Comparison of ENCODE assay signal across 10 cellular contexts in genomic region chr2:12451726-12452125, GRCh38.
DNase-seq lines count a peak whose midpoint lies in the region; ATAC-seq and TF ChIP-seq lines count a peak whose summit lies in the region.
"Had no signal": no experiment of that assay in that cellular context is flagged by ENCODE, and none has a peak within 500 bp of the region (broad histone marks: within the 10 kb centered on the region; RNA-seq: fewer than 3 reads in every experiment).

No MANE protein-coding gene starts in this region.

- TF ChIP-seq CTCF in mucosa of descending colon (IDR thresholded peaks at IDR 0.05): no peak

- no peak overlapping the region for H2BK120ac ChIP-seq in mesendoderm (ENCODE audit: low read depth, low read length)

- no peak overlapping the region for H2AK5ac ChIP-seq in mesendoderm (ENCODE audit: low read length)

- no peak overlapping the region for H3K4me3 ChIP-seq in mesendoderm (ENCODE audit: low read length)
- H3K4me3 ChIP-seq in mucosa of descending colon: no peak overlapping the region

- no peaks in the 10 kb centered on the region for H3K27me3 Mint-ChIP-seq in stimulated activated naive CD8-positive, alpha-beta T cell treated with anti-CD3 and anti-CD28 coated beads, Interleukin-15, Interleukin-2, amounts not matched to agents 100 ng/mL and 50 ng/mL, for 24 hours
- H3K27me3 Mint-ChIP-seq in activated naive CD8-positive, alpha-beta T cell: no peaks in the 10 kb centered on the region

- no peaks in the 10 kb centered on the region for H3K79me1 ChIP-seq in mesendoderm (ENCODE audit: low read length)

- peaks cover 38% of the 10 kb centered on the region for H3K4me1 Mint-ChIP-seq in stimulated activated naive CD8-positive, alpha-beta T cell treated with anti-CD3 and anti-CD28 coated beads, Interleukin-15, Interleukin-2, amounts not matched to agents 100 ng/mL and 50 ng/mL, for 24 hours (ENCODE audit: low read depth)
- H3K4me1 Mint-ChIP-seq in activated naive CD8-positive, alpha-beta T cell (ENCODE audit: low read depth): peaks cover 35% of the 10 kb centered on the region

- ATAC-seq in stimulated activated naive CD8-positive, alpha-beta T cell treated with anti-CD3 and anti-CD28 coated beads, Interleukin-15, Interleukin-2, amounts not matched to agents 100 U/mL and 50 U/mL, for 24 hours: no peak
- no peak for ATAC-seq in mucosa of descending colon
- no peak for ATAC-seq in GM19035 (IDR thresholded peaks at IDR 0.05; ENCODE audit: unreplicated experiment)

- H2BK15ac ChIP-seq in mesendoderm (replicated peaks; ENCODE audit: low read depth): no peak overlapping the region

- no peak overlapping the region for H3K23ac ChIP-seq in mesendoderm (ENCODE audit: low read length)

- whole genome bisulfite sequencing in mesendoderm (ENCODE audit: extremely low coverage, insufficient coverage, low lambda C conversion rate): no CpG with 5 or more reads among the region's 5 CpGs

- no peaks in the 10 kb centered on the region for H3K36me3 Mint-ChIP-seq in stimulated activated naive CD8-positive, alpha-beta T cell treated with anti-CD3 and anti-CD28 coated beads, Interleukin-15, Interleukin-2, amounts not matched to agents 100 ng/mL and 50 ng/mL, for 24 hours (ENCODE audit: low read depth)
- H3K36me3 Mint-ChIP-seq in activated naive CD8-positive, alpha-beta T cell: no peaks in the 10 kb centered on the region

- no peak overlapping the region for H3K56ac ChIP-seq in mesendoderm (ENCODE audit: low read length)

- no peak overlapping the region for H3K27ac ChIP-seq in mesendoderm (ENCODE audit: low read depth, low read length)
- H3K27ac ChIP-seq: epithelial cell of prostate had no signal

- H3K18ac ChIP-seq in mesendoderm (ENCODE audit: low read length): no peak overlapping the region

- H3K9ac ChIP-seq in mesendoderm (ENCODE audit: low read length): no peak overlapping the region

- H3K79me2 ChIP-seq in mesendoderm (ENCODE audit: control insufficient read depth, insufficient read depth, low read length): no peaks in the 10 kb centered on the region

- H3K27ac Mint-ChIP-seq in stimulated activated naive CD8-positive, alpha-beta T cell treated with anti-CD3 and anti-CD28 coated beads, Interleukin-15, Interleukin-2, amounts not matched to agents 100 ng/mL and 50 ng/mL, for 24 hours: peak overlapping the region; percentile 27
- H3K27ac Mint-ChIP-seq in activated naive CD8-positive, alpha-beta T cell: peak overlapping the region; percentile 46

- no peak overlapping the region for H3K4ac ChIP-seq in mesendoderm (ENCODE audit: low read depth, low read length)

- no peaks in the 10 kb centered on the region for H3K9me3 Mint-ChIP-seq in stimulated activated naive CD8-positive, alpha-beta T cell treated with anti-CD3 and anti-CD28 coated beads, Interleukin-15, Interleukin-2, amounts not matched to agents 100 ng/mL and 50 ng/mL, for 24 hours
- H3K9me3 Mint-ChIP-seq in activated naive CD8-positive, alpha-beta T cell (ENCODE audit: low read depth): no peaks in the 10 kb centered on the region

- no peak for DNase-seq in stimulated activated naive CD8-positive, alpha-beta T cell treated with anti-CD3 and anti-CD28 coated beads, Interleukin-15, Interleukin-2, amounts not matched to agents 100 U/mL and 50 U/mL, for 24 hours
- peak; percentile 57 for DNase-seq in mesendoderm
- no peak for DNase-seq in NCI-H446 (lab: John Stamatoyannopoulos, UW)
- DNase-seq in stimulated activated CD4-positive, alpha-beta T cell treated with anti-CD3 and anti-CD28 coated beads, Interleukin-15, amount 100 ng/mL, for 24 hours: no peak
- no peak for DNase-seq in mucosa of descending colon
- DNase-seq: activated CD8-positive, alpha-beta memory T cell treated with anti-CD3 and anti-CD28 coated beads, Interleukin-2, amount 50 U/mL, for 4 hours had no signal

- H3K36me3 ChIP-seq in mesendoderm (ENCODE audit: control insufficient read depth, insufficient read depth, low read length) (no peaks in the 10 kb centered on the region), mucosa of descending colon (ENCODE audit: low read depth) (no peaks in the 10 kb centered on the region)

- intact Hi-C loops in mucosa of descending colon (cut with DNase I, micrococcal nuclease): no loop called here

- H3K4me2 ChIP-seq in mesendoderm (ENCODE audit: low read length): no peak overlapping the region

- H3K4me1 ChIP-seq in mesendoderm (ENCODE audit: control insufficient read depth, low read depth, low read length) (peaks cover 2% of the 10 kb centered on the region), mucosa of descending colon (ENCODE audit: low read depth) (no peaks in the 10 kb centered on the region)

- H3K9me3 ChIP-seq in mucosa of descending colon: no peaks in the 10 kb centered on the region

- H3K4me3 Mint-ChIP-seq in stimulated activated naive CD8-positive, alpha-beta T cell treated with anti-CD3 and anti-CD28 coated beads, Interleukin-15, Interleukin-2, amounts not matched to agents 100 ng/mL and 50 ng/mL, for 24 hours: peak overlapping the region; percentile 60
- peak overlapping the region; percentile 36 for H3K4me3 Mint-ChIP-seq in activated naive CD8-positive, alpha-beta T cell

- no peak overlapping the region for H4K5ac ChIP-seq in mesendoderm (ENCODE audit: low read length)

- H4K8ac ChIP-seq in mesendoderm (ENCODE audit: low read depth, low read length): no peak overlapping the region

- H2BK5ac ChIP-seq in mesendoderm (ENCODE audit: low read length): no peak overlapping the region

- no peaks in the 10 kb centered on the region for H3K27me3 ChIP-seq in mesendoderm (ENCODE audit: insufficient read depth, low read length, poor library complexity)
